Comparison of ENCODE assay signal across 9 cellular contexts in the genomic region with DNA sequence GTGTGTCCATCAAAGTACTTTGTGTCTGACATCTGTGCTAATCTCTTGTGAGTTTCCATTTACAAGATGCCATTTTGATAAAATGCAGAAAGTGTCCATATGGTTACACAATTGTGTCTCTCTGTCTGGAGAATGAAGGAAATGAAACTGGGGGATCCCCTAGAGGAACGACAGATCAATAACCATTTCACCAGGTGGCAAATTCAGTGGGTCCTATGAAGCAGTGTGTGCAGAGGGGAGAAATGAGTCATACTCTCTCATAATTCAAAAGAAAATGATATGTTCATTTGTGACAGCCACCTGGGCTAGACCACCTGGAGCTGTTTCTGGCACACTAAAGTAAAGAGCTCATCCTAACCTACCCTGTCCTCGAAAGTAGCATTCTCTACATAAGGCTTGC. TPM values are rescaled to one million over a fixed set of nuclear protein-coding genes. Genes with fewer than 3 reads are reported as not detected.
DNase-seq lines count a peak whose midpoint lies in the region; ATAC-seq, FAIRE-seq and TF ChIP-seq lines count a peak whose summit lies in the region.
"Had no signal": no experiment of that assay in that cellular context is flagged by ENCODE, and none has a peak within 500 bp of the region (broad histone marks: within the 10 kb centered on the region; RNA-seq: fewer than 3 reads in every experiment).

No MANE protein-coding gene starts in this region.

- H3K27ac ChIP-seq in uterus, result no peak overlapping the region

- H3K4me1 Mint-ChIP-seq in memory B cell, result peaks cover 47% of the 10 kb centered on the region

- H3K27me3 Mint-ChIP-seq in memory B cell, result no peaks in the 10 kb centered on the region

- no peaks in the 10 kb centered on the region for H3K27me3 ChIP-seq in uterus

- no peak overlapping the region for H3K4me3 ChIP-seq in uterus

- intact Hi-C loops in uterus (cut with DNase I; ENCODE audit: low total_unique reads), result no loop called here

- FAIRE-seq in H54 (lab: Jason Lieb, UNC), result no peak
- FAIRE-seq: colon had no signal

- no peaks in the 10 kb centered on the region for H3K9me3 ChIP-seq in uterus

- ATAC-seq in GM18870 (IDR thresholded peaks at IDR 0.05; ENCODE audit: unreplicated experiment) (peak; percentile 97), HG02678 (IDR thresholded peaks at IDR 0.05; ENCODE audit: unreplicated experiment) (peak; percentile 89), memory B cell (ENCODE audit: low read depth) (peak; percentile 92)

- no peaks in the 10 kb centered on the region for H3K36me3 ChIP-seq in uterus

- no peaks in the 10 kb centered on the region for H3K4me1 ChIP-seq in uterus

- H3K36me3 Mint-ChIP-seq in memory B cell, result no peaks in the 10 kb centered on the region

- H3K27ac Mint-ChIP-seq in memory B cell, result peak overlapping the region; percentile 93

- TF ChIP-seq POLR2A in H54 (IDR thresholded peaks at IDR 0.05; ENCODE audit: low read depth, low read length) (no peak), uterus (IDR thresholded peaks at IDR 0.05) (no peak)

- no peak for TF ChIP-seq CTCF in uterus (IDR thresholded peaks at IDR 0.05)

- H3K4me3 Mint-ChIP-seq in memory B cell, result peak overlapping the region; percentile 55

- no peaks in the 10 kb centered on the region for H3K9me3 Mint-ChIP-seq in memory B cell

- peak; percentile 90 for DNase-seq in NCI-H146 (lab: John Stamatoyannopoulos, UW)
- DNase-seq in memory B cell (ENCODE audit: low spot score in 2 of 2), result peak in 1 of 2 donors; percentile 60
- no peak for DNase-seq in pons (ENCODE audit: low spot score)
- no peak for DNase-seq in H54 (ENCODE audit: insufficient read length, low spot score)
- no peak for DNase-seq in uterus
- no peak for DNase-seq in NCI-H1105 treated with DMSO at 0.1 percent for 48 hours (lab: John Stamatoyannopoulos, UW)

RNA-seq across cellular contexts. Expression of a gene that starts 10.1 kb away (rescaled TPM):
- total RNA-seq in uterus, result 100 to 1,000 TPM in 1 of 4 donors, 10 to 100 TPM in 3; 29.2 to 210 (median 67.1) TPM
